ENCODE assay signal across 8 cellular contexts in the genomic region with DNA sequence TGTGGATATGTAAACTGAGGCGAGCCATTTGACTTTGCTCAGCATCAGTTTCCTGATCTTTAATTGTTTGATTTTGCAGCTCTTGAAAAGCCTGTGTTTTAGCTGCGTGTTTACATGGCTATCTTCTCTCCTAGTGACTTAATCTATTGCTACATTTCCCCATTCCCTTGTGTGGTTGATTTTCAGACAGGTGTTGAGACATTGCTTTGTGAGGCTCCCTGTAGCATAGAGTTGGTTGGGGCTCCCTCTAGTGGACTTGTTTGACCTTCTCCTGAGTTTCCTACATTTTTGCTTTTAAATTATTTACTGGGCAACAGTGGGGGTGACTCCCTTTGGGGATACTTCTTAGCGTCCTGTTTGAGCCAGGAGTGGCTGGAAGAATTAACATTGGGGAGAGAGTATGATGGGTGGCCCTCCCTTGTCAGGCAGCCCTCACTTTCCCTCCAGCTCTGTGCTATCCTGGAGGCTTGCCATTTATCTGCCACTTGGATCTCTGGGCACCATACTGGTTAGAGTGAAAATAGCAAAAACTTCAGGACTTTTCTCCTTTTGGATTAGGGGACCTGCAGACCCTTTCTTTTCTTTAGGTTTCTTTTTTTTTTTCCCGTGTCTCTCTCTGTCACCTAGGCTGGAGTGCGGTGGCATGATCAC. TPM values are rescaled to one million over a fixed set of nuclear protein-coding genes. Genes with fewer than 3 reads are reported as not detected.
DNase-seq lines count a peak whose midpoint lies in the region; ATAC-seq, FAIRE-seq and TF ChIP-seq lines count a peak whose summit lies in the region.

No MANE protein-coding gene starts in this region.

- H3K79me2 ChIP-seq in keratinocyte (ENCODE audit: control insufficient read depth, insufficient read depth, low read length), result no peaks in the 10 kb centered on the region

- H3K27ac ChIP-seq in caudate nucleus (ENCODE audit: low read depth, low read length) (no peak overlapping the region), keratinocyte (ENCODE audit: control insufficient read depth, insufficient read depth, low read length) (no peak overlapping the region)

- no peak overlapping the region for H3K9ac ChIP-seq in keratinocyte (ENCODE audit: control insufficient read depth, extremely low read depth, insufficient read depth, low read length)

- no peaks in the 10 kb centered on the region for H3K4me1 ChIP-seq in keratinocyte (ENCODE audit: control insufficient read depth, extremely low read depth, insufficient read depth, low read length)

- H3K27ac Mint-ChIP-seq in WTC11, result no peak overlapping the region

- H3K9me1 ChIP-seq in keratinocyte (ENCODE audit: control insufficient read depth, extremely low read depth, insufficient read depth, low read length), result no peaks in the 10 kb centered on the region

- H3K9me3 Mint-ChIP-seq in WTC11, result no peaks in the 10 kb centered on the region

- no peaks in the 10 kb centered on the region; the same call in 1 of the 2 replicates for H3K27me3 Mint-ChIP-seq in WTC11 (ENCODE audit: low read depth)

- peak; percentile 54 for TF ChIP-seq CTCF in WTC11 (IDR thresholded peaks at IDR 0.05)
- TF ChIP-seq CTCF in keratinocyte (optimal IDR thresholded peaks at IDR 0.05 in 1 of 3, IDR thresholded peaks at IDR 0.05 in 1 of 3, conservative IDR thresholded peaks at IDR 0.05 in 1 of 3; ENCODE audit: extremely low read depth in 1 of 3, insufficient read depth in 2 of 3, low read length in 3 of 3), result peak; percentile 65 to 82 (median 75)

- DNase-seq in EH (ENCODE audit: low read depth) (peak; percentile 80), NCI-H345 (lab: John Stamatoyannopoulos, UW) (peak; percentile 84), WTC11 (ENCODE audit: low spot score) (peak; percentile 68), caudate nucleus (lab: John Stamatoyannopoulos, UW) (peak in 34 of 61 donors; percentile 3 to 79 (median 30)), keratinocyte (ENCODE audit: low read depth, low spot score) (no peak)
- DNase-seq in stimulated activated CD4-positive, alpha-beta T cell treated with anti-CD3 and anti-CD28 coated beads, Interleukin-4, amount 100 ng/mL, for 1 hour, result peak; percentile 39

- no peak overlapping the region for H2AFZ ChIP-seq in keratinocyte (ENCODE audit: control insufficient read depth, low read length)

- H3K36me3 ChIP-seq in keratinocyte (ENCODE audit: control insufficient read depth in 2 of 2, extremely low read depth in 1 of 2, insufficient read depth in 2 of 2, low read length in 2 of 2), result no peaks in the 10 kb centered on the region

- POLR2A ChIA-PET in WTC11 (lab: Charles Lee), result interaction anchor here (0.5 to 1.5 kb wide), 2 partner anchors 74 to 102 kb away, joined by 3 to 5 read pairs; a partner anchor contains a TSS

- no peak overlapping the region for H3K4me3 Mint-ChIP-seq in WTC11

- no peaks in the 10 kb centered on the region for H3K36me3 Mint-ChIP-seq in WTC11

- H3K27me3 ChIP-seq in keratinocyte (ENCODE audit: control insufficient read depth, extremely low read depth, insufficient read depth, low read length), result no peaks in the 10 kb centered on the region

- H3K9me3 ChIP-seq in keratinocyte (ENCODE audit: control insufficient read depth, low read depth, low read length), result no peaks in the 10 kb centered on the region

- FAIRE-seq in keratinocyte (lab: Jason Lieb, UNC), result peak; percentile 74

- CTCF ChIA-PET in WTC11 (lab: Charles Lee), result interaction anchor here (0.6 to 4.4 kb wide), 28 partner anchors 8 to 159 kb away, joined by 3 to 38 read pairs (median 5); partner anchors contain the start of genes C2CD2L, CBL, DPAGT1 and HINFP

- H3K4me3 ChIP-seq in keratinocyte (ENCODE audit: control insufficient read depth in 2 of 3, extremely low read depth in 1 of 3, insufficient read depth in 2 of 3, low read depth in 1 of 3, low read length in 3 of 3), result no peak overlapping the region

- H3K4me1 Mint-ChIP-seq in WTC11, result peaks cover 28% of the 10 kb centered on the region

- ATAC-seq in HG03159 (IDR thresholded peaks at IDR 0.05; ENCODE audit: unreplicated experiment) (peak; percentile 75), WTC11 (peak; percentile 73), GM19463 (IDR thresholded peaks at IDR 0.05; ENCODE audit: unreplicated experiment) (no peak)

- dilution Hi-C loops in keratinocyte (cut with MboI; ENCODE audit: extremely low pct_ligation_motif_present, low sequenced_read_pairs), result no loop called here

- no peaks in the 10 kb centered on the region for H4K20me1 ChIP-seq in keratinocyte (ENCODE audit: control insufficient read depth, extremely low read depth, insufficient read depth, low read length)

- no peak overlapping the region for H3K4me2 ChIP-seq in keratinocyte (ENCODE audit: control insufficient read depth, extremely low read depth, insufficient read depth, low read depth, low read length)

TF ChIP-seq in WTC11, 78 proteins besides CTCF, POLR2A, EP300 and RAD21:
- TF ChIP-seq CREB1 (CRISPR knock-in tag; IDR thresholded peaks at IDR 0.05) (no peak), FOXK1 (CRISPR knock-in tag; IDR thresholded peaks at IDR 0.05) (no peak), GRHL2 (CRISPR knock-in tag; IDR thresholded peaks at IDR 0.05; ENCODE audit: insufficient replicate concordance, severe bottlenecking) (no peak)
TF ChIP-seq in WTC11: peak in this region for 0.

RNA-seq across cellular contexts. Expression of gene CBL, which starts 9.2 kb away (rescaled TPM):
- 45.6 to 47.9 TPM (median 46.7 TPM) in 3 replicates for total RNA-seq in WTC11 (2021)
- 7.9 to 15.2 TPM (median 14.1 TPM) in 3 replicates for polyA plus RNA-seq in keratinocyte
- polyA plus RNA-seq in keratinocyte (2011; ENCODE audit: low read depth), result 3.8 TPM
- 10.1 and 14.7 TPM in 2 replicates for polyA plus RNA-seq in keratinocyte (2011; cell fraction: cytosol; rRNA removed)
- 29.0 and 31.3 TPM in 2 replicates for polyA plus RNA-seq in keratinocyte (2011; cell fraction: nucleus; rRNA removed)
- 8.8 and 11.2 TPM in 2 replicates for polyA plus RNA-seq in keratinocyte (2012; ENCODE audit: low replicate concordance)
- 12.5 to 34.7 TPM (median 23.3 TPM) in 3 replicates for polyA minus RNA-seq in keratinocyte
- polyA minus RNA-seq in keratinocyte (2011; cell fraction: cytosol; rRNA and poly(A)+ RNA removed), result 10.9 TPM
- polyA minus RNA-seq in keratinocyte (2011; cell fraction: nucleus; rRNA and poly(A)+ RNA removed), result 21.2 and 37.2 TPM in 2 replicates

RNA-seq across cellular contexts. Expression of gene NHERF4, which starts 11.7 kb away (rescaled TPM):
- total RNA-seq in WTC11 (2021), result 0.32 to 0.59 TPM in 2 of 3 replicates, not detected in the other
- not detected in 3 replicates for polyA plus RNA-seq in keratinocyte
- polyA plus RNA-seq in keratinocyte (2011; ENCODE audit: low read depth), result 0.50 TPM
- polyA plus RNA-seq in keratinocyte (2011; cell fraction: cytosol; rRNA removed), result not detected in 2 replicates
- polyA plus RNA-seq in keratinocyte (2011; cell fraction: nucleus; rRNA removed), result 0.04 TPM in 1 of 2 replicates, not detected in the other
- polyA plus RNA-seq in keratinocyte (2012; ENCODE audit: low replicate concordance), result not detected in 2 replicates
- 0.38 TPM in 1 of 3 replicates, not detected in the others for polyA minus RNA-seq in keratinocyte
- not detected for polyA minus RNA-seq in keratinocyte (2011; cell fraction: cytosol; rRNA and poly(A)+ RNA removed)
- polyA minus RNA-seq in keratinocyte (2011; cell fraction: nucleus; rRNA and poly(A)+ RNA removed), result not detected in 2 replicates

RNA-seq across cellular contexts. Expression of gene NLRX1, which starts 28.4 kb away (rescaled TPM):
- total RNA-seq in WTC11 (2021), result 19.9 to 23.2 TPM (median 20.8 TPM) in 3 replicates
- 8.1 to 11.3 TPM (median 9.0 TPM) in 3 replicates for polyA plus RNA-seq in keratinocyte
- 6.3 TPM for polyA plus RNA-seq in keratinocyte (2011; ENCODE audit: low read depth)
- 4.7 and 6.9 TPM in 2 replicates for polyA plus RNA-seq in keratinocyte (2011; cell fraction: cytosol; rRNA removed)
- 16.4 and 21.9 TPM in 2 replicates for polyA plus RNA-seq in keratinocyte (2011; cell fraction: nucleus; rRNA removed)
- polyA plus RNA-seq in keratinocyte (2012; ENCODE audit: low replicate concordance), result 11.3 and 16.6 TPM in 2 replicates
- 11.3 to 19.4 TPM (median 18.6 TPM) in 3 replicates for polyA minus RNA-seq in keratinocyte
- polyA minus RNA-seq in keratinocyte (2011; cell fraction: cytosol; rRNA and poly(A)+ RNA removed), result 15.3 TPM
- polyA minus RNA-seq in keratinocyte (2011; cell fraction: nucleus; rRNA and poly(A)+ RNA removed), result 22.2 and 22.7 TPM in 2 replicates

RNA-seq across cellular contexts. Expression of gene ABCG4, which starts 48.1 kb away (rescaled TPM):
- 1.9 to 4.4 TPM (median 2.1 TPM) in 3 replicates for total RNA-seq in WTC11 (2021)
- polyA plus RNA-seq in keratinocyte, result 0.14 to 0.27 TPM (median 0.21 TPM) in 3 replicates
- 0.26 TPM for polyA plus RNA-seq in keratinocyte (2011; ENCODE audit: low read depth)
- 0.09 and 0.19 TPM in 2 replicates for polyA plus RNA-seq in keratinocyte (2011; cell fraction: cytosol; rRNA removed)
- polyA plus RNA-seq in keratinocyte (2011; cell fraction: nucleus; rRNA removed), result 1.3 and 1.4 TPM in 2 replicates
- polyA plus RNA-seq in keratinocyte (2012; ENCODE audit: low replicate concordance), result 0.31 and 0.99 TPM in 2 replicates
- 0.43 to 1.9 TPM (median 1.1 TPM) in 3 replicates for polyA minus RNA-seq in keratinocyte
- not detected for polyA minus RNA-seq in keratinocyte (2011; cell fraction: cytosol; rRNA and poly(A)+ RNA removed)
- 0.78 and 0.84 TPM in 2 replicates for polyA minus RNA-seq in keratinocyte (2011; cell fraction: nucleus; rRNA and poly(A)+ RNA removed)
